8 cellular contexts compared by ENCODE assay signal in genomic region chr6:683742-684440, GRCh38. TPM values are rescaled to one million over a fixed set of nuclear protein-coding genes. Genes with fewer than 3 reads are reported as not detected.
A peak's percentile ranks its signal among the peaks of the same experiment; 100 is the strongest.
DNase-seq lines count a peak whose midpoint lies in the region; ATAC-seq and TF ChIP-seq lines count a peak whose summit lies in the region.

No MANE protein-coding gene starts in this region.

- no peak for TF ChIP-seq CTCF in AG09319 (IDR thresholded peaks at IDR 0.05; ENCODE audit: low read depth, low read length)
- no peak for TF ChIP-seq CTCF in fibroblast of pulmonary artery (IDR thresholded peaks at IDR 0.05; ENCODE audit: low read length, missing control alignments)
- no peak for TF ChIP-seq CTCF in psoas muscle (IDR thresholded peaks at IDR 0.05)

- peaks cover 0 to 4% of the 10 kb centered on the region in 2 donors for H3K36me3 ChIP-seq in psoas muscle (ENCODE audit: insufficient read depth in 1 of 2, low read depth in 1 of 2)

- 21 to 32% (median 23%) methylated on average over 15 of the region's 15 CpGs for WGBS in psoas muscle, 3 donors

- peak overlapping the region; percentile 36 for H3K4me3 ChIP-seq in fibroblast of pulmonary artery (replicated peaks; ENCODE audit: low read depth, low read length)
- peak overlapping the region; percentile 55 for H3K4me3 ChIP-seq in psoas muscle

- no peaks in the 10 kb centered on the region for H3K27me3 ChIP-seq in psoas muscle (ENCODE audit: insufficient read depth in 3 of 3, low read length in 2 of 3)

- peaks cover 31% of the 10 kb centered on the region for H3K4me1 ChIP-seq in psoas muscle

- peak; percentile 65 for DNase-seq in AG09319 (ENCODE audit: extremely low read depth, low read depth)
- peak; percentile 99 for DNase-seq in H4 (ENCODE audit: low spot score)
- peak; percentile 78 for DNase-seq in fibroblast of pulmonary artery (ENCODE audit: low read depth)
- no peak for DNase-seq in psoas muscle
- DNase-seq in effector CD8-positive, alpha-beta T cell (lab: John Stamatoyannopoulos, UW), result no peak

- intact Hi-C loops in psoas muscle (cut with DNase I), result loop anchor here in 1 of 2 donors (10.0 kb wide), 1 partner anchor 59 kb away; no protein-coding TSS in a partner anchor

- H3K27ac ChIP-seq in psoas muscle, result peak overlapping the region; percentile 67

- H3K9me3 ChIP-seq in psoas muscle, result no peaks in the 10 kb centered on the region

- ATAC-seq in psoas muscle (peak; percentile 41 to 55 (median 48)), GM21825 (IDR thresholded peaks at IDR 0.05; ENCODE audit: unreplicated experiment) (no peak), HG02884 (IDR thresholded peaks at IDR 0.05; ENCODE audit: unreplicated experiment) (no peak)

TF ChIP-seq in PFSK-1, 5 proteins besides CTCF, POLR2A, EP300 and RAD21:
- TF ChIP-seq FOXP2 (optimal IDR thresholded peaks at IDR 0.05; ENCODE audit: borderline replicate concordance, extremely low read depth, extremely low read length, insufficient read depth) (peak; percentile 90), REST (IDR thresholded peaks at IDR 0.05; ENCODE audit: insufficient read depth in 1 of 2, low read depth in 2 of 2, low read length in 2 of 2) (peak in 1 of 2 experiments; percentile 55; a peak in 1 of 4 replicates), SIN3A (IDR thresholded peaks at IDR 0.05; ENCODE audit: borderline replicate concordance, insufficient read depth, low read length) (peak; percentile 72; the same call in 1 of the 2 replicates), TAF1 (IDR thresholded peaks at IDR 0.05; ENCODE audit: borderline replicate concordance, insufficient read depth, low read length) (peak; percentile 21; the same call in 1 of the 2 replicates), POLR2AphosphoS5 (IDR thresholded peaks at IDR 0.05; ENCODE audit: low read depth, low read length) (peak; percentile 54)

RNA-seq across cellular contexts. Expression of gene EXOC2, which starts 9.0 kb away (rescaled TPM):
- 57.0 and 62.4 TPM in 2 replicates for total RNA-seq in H4 (2014; rRNA removed; shearing (Covaris generic))
- 15.7 TPM for polyA plus RNA-seq in PFSK-1 (2012; ENCODE audit: insufficient read length, low read depth)
- total RNA-seq in psoas muscle, result 10 to 100 TPM in 2 of 4 donors, 1 to 10 TPM in 2; 7.0 to 15.9 (median 11.3) TPM
- polyA plus RNA-seq in psoas muscle, result 1 to 10 TPM; 5.7 to 8.0 (median 6.0) TPM

RNA-seq across cellular contexts. Expression of gene HUS1B, which starts 27.0 kb away (rescaled TPM):
- 2.1 TPM in 1 of 2 replicates, not detected in the other for total RNA-seq in H4 (2014; rRNA removed; shearing (Covaris generic))
- 1.1 TPM for polyA plus RNA-seq in PFSK-1 (2012; ENCODE audit: insufficient read length, low read depth)
- total RNA-seq in psoas muscle, result under 1 TPM in 2 of 4 donors, not detected in 2; 0.21 to 0.22 TPM
- polyA plus RNA-seq in psoas muscle, result under 1 TPM in 2 of 3 donors, not detected in 1; 0.38 to 0.49 TPM

Comparison
In these comparisons a context has a peak if more than half of its experiments do, and no peak if none do; other contexts are left out.
1. DNase-seq: peak in AG09319 (single experiment), H4 (single experiment) and fibroblast of pulmonary artery (single experiment); none in psoas muscle (0 of 2) and effector CD8-positive, alpha-beta T cell (single experiment).
2. ATAC-seq: peak in psoas muscle (4 of 4); none in GM21825 (single experiment) and HG02884 (single experiment).